In the genomic region with DNA sequence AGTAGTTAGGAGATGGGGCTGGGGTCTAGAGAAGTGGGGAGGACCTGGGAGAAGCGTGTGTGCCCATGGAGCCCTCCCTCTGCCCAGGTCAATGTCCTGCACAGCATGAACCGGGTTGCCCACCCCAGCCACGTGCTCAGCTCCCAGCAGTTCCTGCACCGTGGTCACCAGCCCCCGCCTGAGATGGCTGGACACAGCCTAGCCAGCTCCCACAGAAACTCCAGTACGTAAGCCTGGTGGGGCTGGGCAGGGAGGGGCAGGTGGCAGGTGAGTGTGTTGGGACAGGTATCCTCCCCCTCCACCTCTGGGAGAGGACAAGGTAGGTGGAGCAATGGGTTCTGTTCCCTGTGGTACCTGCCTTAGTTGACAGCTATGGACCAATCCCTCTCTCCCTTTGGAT, we compare ENCODE assay signal across 39 cellular contexts. TPM values are rescaled to one million over a fixed set of nuclear protein-coding genes. Genes with fewer than 3 reads are reported as not detected.
"Had no signal": no experiment of that assay in that cellular context is flagged by ENCODE, and none has a peak within 500 bp of the region (broad histone marks: within the 10 kb centered on the region; RNA-seq: fewer than 3 reads in every experiment).

No MANE protein-coding gene starts in this region.

- H3K4me3 ChIP-seq: MG63, Peyer's patch, SJSA1 had no signal

- ATAC-seq: activated CD8-positive, alpha-beta memory T cell treated with anti-CD3 and anti-CD28 coated beads, Interleukin-2, amount 10 ng/mL, durations not matched to agents 7 days and 5 days; PC-3; SK-N-SH treated with all-trans-retinoic acid at 6 μM for 48 hours had no signal

- H3K27me3 ChIP-seq: brain microvascular endothelial cell, MG63, Peyer's patch, SJSA1 had no signal

- H3K4me1 ChIP-seq: Peyer's patch, SJSA1 had no signal

- H3K27ac ChIP-seq: brain microvascular endothelial cell, Peyer's patch, SJSA1, VCaP had no signal

- H3K36me3 ChIP-seq: brain microvascular endothelial cell, MG63, SJSA1 had no signal

- DNase-seq: activated B cell treated with CpG ODN at 0.5 μM for 24 hours; activated CD4-positive, alpha-beta memory T cell treated with anti-CD3 and anti-CD28 coated beads, Interleukin-2, amount 10 ng/mL, durations not matched to agents 7 days and 5 days; activated CD4-positive, alpha-beta T cell treated with anti-CD3 and anti-CD28 coated beads for 1 hour; activated CD4-positive, alpha-beta T cell treated with anti-CD3 and anti-CD28 coated beads for 48 hours; activated CD8-positive, alpha-beta memory T cell treated with anti-CD3 and anti-CD28 coated beads for 24 hours; activated CD8-positive, alpha-beta memory T cell treated with anti-CD3 and anti-CD28 coated beads, Interleukin-2, amount 10 ng/mL, durations not matched to agents 7 days and 5 days; activated CD8-positive, alpha-beta memory T cell treated with anti-CD3 and anti-CD28 coated beads, Interleukin-2, amount 50 U/mL, for 48 hours; activated effector memory CD4-positive, alpha-beta T cell treated with Interleukin-2 at 50 U/mL for 16 hours; activated naive CD4-positive, alpha-beta T cell treated with anti-CD3 and anti-CD28 coated beads, Interleukin-2, amount 50 U/mL, for 16 hours; activated naive CD8-positive, alpha-beta T cell treated with anti-CD3 and anti-CD28 coated beads for 36 hours; activated T-cell treated with anti-CD3 and anti-CD28 coated beads, Interleukin-2, amount 50 U/mL, for 48 hours; amniotic stem cell; aorta; brain microvascular endothelial cell; Kasumi-1; KG1; MG63; NCI-H1048; NCI-H1105 treated with DMSO at 0.1 percent for 48 hours; NCI-H1436; NCI-H1694; NCI-H1930; NCI-H2081 treated with DMSO at 0.1 percent for 48 hours; NCI-H226; NCI-H446 treated with DMSO at 0.1 percent for 48 hours; NCI-H524 treated with DMSO at 0.1 percent for 48 hours; NCI-H748 treated with DMSO at 0.1 percent for 48 hours; NK-92 treated with Interleukin-12 subunit alpha and Interleukin-12 subunit beta, amount 100 ng/mL, for 24 hours; PC-3; Peyer's patch; RPMI8226; SHP77 treated with DMSO at 0.1 percent for 48 hours; SW 1271; T-helper 1 cell; T-helper 2 cell; T-helper 9 cell had no signal

- H3K9me3 ChIP-seq: MG63, Peyer's patch, SJSA1 had no signal

RNA-seq across cellular contexts. Expression of gene RBP5, which starts 22.2 kb away (rescaled TPM):
- total RNA-seq: activated B cell treated with CpG ODN at 0.5 μM for 24 hours; activated naive CD8-positive, alpha-beta T cell treated with anti-CD3 and anti-CD28 coated beads for 36 hours; PC-3; SJSA1 had no signal
